Comparison of ENCODE assay signal across 30 cellular contexts in the genomic region with DNA sequence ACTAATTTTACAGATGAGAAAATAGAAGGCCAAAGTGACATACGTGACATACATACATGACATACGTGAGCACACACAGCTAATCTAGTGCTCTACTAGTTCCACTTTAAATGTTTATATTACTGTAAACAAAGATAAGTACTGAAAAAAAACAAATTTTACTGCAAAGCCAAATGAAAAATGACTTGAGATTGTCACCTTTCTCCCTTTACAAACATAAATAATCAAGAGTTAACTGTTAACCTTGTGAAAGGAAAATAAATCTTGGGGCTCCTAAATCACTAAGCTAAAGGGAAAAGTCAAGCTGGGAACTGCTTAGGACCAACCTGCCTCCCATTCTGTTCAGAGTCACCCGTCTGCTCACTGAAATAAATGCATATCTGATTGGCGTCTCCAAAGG.
"Had no signal": no experiment of that assay in that cellular context is flagged by ENCODE, and none has a peak within 500 bp of the region (broad histone marks: within the 10 kb centered on the region; RNA-seq: fewer than 3 reads in every experiment).

No MANE protein-coding gene starts in this region.

- H3K4me2 ChIP-seq: smooth muscle cell had no signal

- DNase-seq: activated CD4-positive, alpha-beta T cell treated with anti-CD3 and anti-CD28 coated beads for 48 hours; activated CD4-positive, alpha-beta T cell treated with anti-CD3 and anti-CD28 coated beads, Interleukin-2, amount 50 U/mL, for 48 hours; activated gamma-delta T cell treated with Interleukin-2 at 50 U/mL for 16 hours; activated naive CD4-positive, alpha-beta T cell treated with anti-CD3 and anti-CD28 coated beads, Interleukin-2, amount 50 U/mL, for 16 hours; activated T-cell treated with anti-CD3 and anti-CD28 coated beads, Interleukin-2, amount 50 U/mL, for 4 hours; amniotic stem cell; brain microvascular endothelial cell; dorsolateral prefrontal cortex; foreskin keratinocyte; islet precursor cell; left ventricle myocardium superior; naive B cell; occipital lobe; stimulated activated CD4-positive, alpha-beta T cell treated with anti-CD3 and anti-CD28 coated beads, Interleukin-1b, Interleukin-23, amount 100 ng/mL, for 48 hours; stimulated activated CD4-positive, alpha-beta T cell treated with anti-CD3 and anti-CD28 coated beads, Interleukin-4, amount 100 ng/mL, for 4 hours; stimulated activated CD8-positive, alpha-beta memory T cell treated with anti-CD3 and anti-CD28 coated beads, Interleukin-4, amount 100 ng/mL, for 48 hours; stimulated activated naive CD8-positive, alpha-beta T cell treated with anti-CD3 and anti-CD28 coated beads, Interleukin-15, amount 100 ng/mL, for 72 hours; substantia nigra; uterus had no signal

- H3K4me3 Mint-ChIP-seq: activated T-cell treated with anti-CD3 and anti-CD28 coated beads, Interleukin-2, amount 50 U/mL, for 4 hours; activated T-helper 17 cell treated with anti-CD3 and anti-CD28 coated beads, Interleukin-2, amount 50 U/mL, for 72 hours; mesothelial cell of epicardium; naive B cell; stimulated activated memory B cell treated with anti-CD40 and anti-IgM and Interleukin-4, amounts not matched to agents 10 μg/mL and 1 μg/mL and 100 μg/mL, for 72 hours; stimulated activated naive CD8-positive, alpha-beta T cell treated with anti-CD3 and anti-CD28 coated beads, Interleukin-15, amount 100 ng/mL, for 72 hours; type B pancreatic cell had no signal

- H3K27ac Mint-ChIP-seq: activated T-helper 17 cell treated with anti-CD3 and anti-CD28 coated beads, Interleukin-2, amount 50 U/mL, for 72 hours; mesothelial cell of epicardium; stimulated activated memory B cell treated with anti-CD40 and anti-IgM and Interleukin-4, amounts not matched to agents 10 μg/mL and 1 μg/mL and 100 μg/mL, for 72 hours; stimulated activated naive CD8-positive, alpha-beta T cell treated with anti-CD3 and anti-CD28 coated beads, Interleukin-15, amount 100 ng/mL, for 72 hours; type B pancreatic cell had no signal

- H3K9me3 ChIP-seq: right atrium auricular region, uterus had no signal

- H3K27me3 Mint-ChIP-seq: activated T-helper 17 cell treated with anti-CD3 and anti-CD28 coated beads, Interleukin-2, amount 50 U/mL, for 72 hours; naive B cell; stimulated activated memory B cell treated with anti-CD40 and anti-IgM and Interleukin-4, amounts not matched to agents 10 μg/mL and 1 μg/mL and 100 μg/mL, for 72 hours; stimulated activated naive CD8-positive, alpha-beta T cell treated with anti-CD3 and anti-CD28 coated beads, Interleukin-15, amount 100 ng/mL, for 72 hours; type B pancreatic cell had no signal

- H3K27ac ChIP-seq: brain microvascular endothelial cell, coronary artery, dorsolateral prefrontal cortex, foreskin keratinocyte, parathyroid adenoma, right atrium auricular region, VCaP had no signal

- H3K9me3 Mint-ChIP-seq: activated T-cell treated with anti-CD3 and anti-CD28 coated beads, Interleukin-2, amount 50 U/mL, for 4 hours; activated T-helper 17 cell treated with anti-CD3 and anti-CD28 coated beads, Interleukin-2, amount 50 U/mL, for 72 hours; mesothelial cell of epicardium; stimulated activated memory B cell treated with anti-CD40 and anti-IgM and Interleukin-4, amounts not matched to agents 10 μg/mL and 1 μg/mL and 100 μg/mL, for 72 hours; type B pancreatic cell had no signal

- H3K4me3 ChIP-seq: coronary artery, dorsolateral prefrontal cortex, right atrium auricular region, smooth muscle cell, uterus had no signal

- H3K4me1 Mint-ChIP-seq: activated T-helper 17 cell treated with anti-CD3 and anti-CD28 coated beads, Interleukin-2, amount 50 U/mL, for 72 hours; stimulated activated naive CD8-positive, alpha-beta T cell treated with anti-CD3 and anti-CD28 coated beads, Interleukin-15, amount 100 ng/mL, for 72 hours had no signal

- ATAC-seq: activated CD4-positive, CD25-positive, alpha-beta regulatory T cell treated with anti-CD3 and anti-CD28 coated beads, Interleukin-2, amount 50 U/mL, for 24 hours; activated T-cell treated with anti-CD3 and anti-CD28 coated beads, Interleukin-2, amount 50 U/mL, for 4 hours; activated T-helper 17 cell treated with anti-CD3 and anti-CD28 coated beads, Interleukin-2, amount 50 U/mL, for 72 hours; esophagus mucosa; foreskin keratinocyte; left ventricle myocardium superior; stimulated activated memory B cell treated with anti-CD40 and anti-IgM and Interleukin-4, amounts not matched to agents 10 μg/mL and 1 μg/mL and 100 μg/mL, for 72 hours; stimulated activated naive CD8-positive, alpha-beta T cell treated with anti-CD3 and anti-CD28 coated beads, Interleukin-15, amount 100 ng/mL, for 72 hours had no signal

- H3K4me1 ChIP-seq: foreskin keratinocyte, parathyroid adenoma, right atrium auricular region had no signal

- H3K36me3 ChIP-seq: brain microvascular endothelial cell, right atrium auricular region, uterus had no signal

- H3K9ac ChIP-seq: parathyroid adenoma had no signal

- H2AFZ ChIP-seq: parathyroid adenoma had no signal

- H3K27me3 ChIP-seq: brain microvascular endothelial cell, dorsolateral prefrontal cortex, foreskin keratinocyte, right atrium auricular region, uterus had no signal

- H3K79me2 ChIP-seq: parathyroid adenoma had no signal
